Comparison of ENCODE assay signal across 1 cellular context in the genomic region with DNA sequence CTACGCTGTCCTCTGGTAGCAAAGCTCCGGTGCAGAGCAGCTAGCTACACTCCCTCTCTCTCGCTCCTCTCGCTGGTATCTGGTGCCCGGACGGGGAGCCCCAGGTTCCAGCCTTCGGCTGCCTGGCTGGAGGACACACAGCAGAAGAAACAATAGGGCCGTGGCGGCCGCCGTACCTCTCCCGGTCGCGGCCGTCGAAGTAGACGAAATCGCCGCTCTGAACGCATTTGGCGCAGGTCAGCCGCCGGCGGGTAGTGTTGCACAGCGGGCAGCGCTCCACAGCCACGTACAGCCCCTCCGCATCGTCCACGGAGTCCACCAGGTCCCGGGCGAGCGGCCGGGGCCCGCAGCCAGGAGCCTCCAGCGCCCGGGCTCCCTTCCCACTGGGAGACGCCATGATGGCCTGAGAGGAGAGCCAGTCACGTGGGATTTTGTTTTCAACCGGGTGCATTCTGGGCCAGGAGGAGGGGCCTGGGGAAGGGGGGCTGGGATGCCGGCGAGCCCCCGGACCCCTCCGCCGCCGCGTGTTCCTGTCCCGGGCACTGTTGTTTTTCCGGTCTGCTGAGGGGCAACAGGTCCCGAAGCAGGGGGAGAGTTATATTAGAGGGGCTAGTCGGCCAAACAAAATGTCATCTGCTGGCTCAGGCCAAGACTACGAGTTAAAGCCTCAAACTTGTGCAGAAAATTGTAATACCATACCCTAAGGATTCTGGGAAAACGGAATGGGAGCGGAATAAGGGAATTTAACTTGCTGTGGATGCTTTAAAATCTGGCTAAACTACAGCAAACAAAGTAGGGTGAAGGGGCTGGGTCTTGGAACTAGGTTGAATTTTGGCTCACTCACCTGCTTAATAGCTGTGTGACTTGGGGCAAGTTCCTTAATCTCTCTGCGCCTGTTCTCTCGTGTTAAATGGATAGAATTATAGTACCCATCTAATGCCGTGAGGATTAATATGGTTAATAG.
TF ChIP-seq lines count a peak whose summit lies in the region.

A gene with protein sequence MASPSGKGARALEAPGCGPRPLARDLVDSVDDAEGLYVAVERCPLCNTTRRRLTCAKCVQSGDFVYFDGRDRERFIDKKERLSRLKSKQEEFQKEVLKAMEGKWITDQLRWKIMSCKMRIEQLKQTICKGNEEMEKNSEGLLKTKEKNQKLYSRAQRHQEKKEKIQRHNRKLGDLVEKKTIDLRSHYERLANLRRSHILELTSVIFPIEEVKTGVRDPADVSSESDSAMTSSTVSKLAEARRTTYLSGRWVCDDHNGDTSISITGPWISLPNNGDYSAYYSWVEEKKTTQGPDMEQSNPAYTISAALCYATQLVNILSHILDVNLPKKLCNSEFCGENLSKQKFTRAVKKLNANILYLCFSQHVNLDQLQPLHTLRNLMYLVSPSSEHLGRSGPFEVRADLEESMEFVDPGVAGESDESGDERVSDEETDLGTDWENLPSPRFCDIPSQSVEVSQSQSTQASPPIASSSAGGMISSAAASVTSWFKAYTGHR (minus strand): TSS at position 405 of the 964 bp plus-strand sequence. CDS start 8 bp downstream, at position 397.

TF ChIP-seq in HepG2, 621 proteins besides CTCF, POLR2A, EP300 and RAD21 (continued from another document and continues in another):
- TF ChIP-seq, protein P1, sequence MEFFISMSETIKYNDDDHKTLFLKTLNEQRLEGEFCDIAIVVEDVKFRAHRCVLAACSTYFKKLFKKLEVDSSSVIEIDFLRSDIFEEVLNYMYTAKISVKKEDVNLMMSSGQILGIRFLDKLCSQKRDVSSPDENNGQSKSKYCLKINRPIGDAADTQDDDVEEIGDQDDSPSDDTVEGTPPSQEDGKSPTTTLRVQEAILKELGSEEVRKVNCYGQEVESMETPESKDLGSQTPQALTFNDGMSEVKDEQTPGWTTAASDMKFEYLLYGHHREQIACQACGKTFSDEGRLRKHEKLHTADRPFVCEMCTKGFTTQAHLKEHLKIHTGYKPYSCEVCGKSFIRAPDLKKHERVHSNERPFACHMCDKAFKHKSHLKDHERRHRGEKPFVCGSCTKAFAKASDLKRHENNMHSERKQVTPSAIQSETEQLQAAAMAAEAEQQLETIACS (CRISPR knock-in tag; IDR thresholded peaks at IDR 0.05) = no peak
- TF ChIP-seq MAFF (IDR thresholded peaks at IDR 0.05; ENCODE audit: low read depth, low read length) (no peak), MIER3 (CRISPR knock-in tag; IDR thresholded peaks at IDR 0.05; ENCODE audit: borderline replicate concordance) (no peak), ZNF562 (CRISPR knock-in tag; IDR thresholded peaks at IDR 0.05; ENCODE audit: borderline replicate concordance) (no peak), ZBTB7A (CRISPR knock-in tag; IDR thresholded peaks at IDR 0.05) (0 out of 2 replicates have a peak, but pooled peaks have one; percentile 72), ZNF24 (IDR thresholded peaks at IDR 0.05) (no peak), NKX3-1 (CRISPR knock-in tag; IDR thresholded peaks at IDR 0.05) (no peak), TOPORS (CRISPR knock-in tag; IDR thresholded peaks at IDR 0.05) (0 out of 2 replicates have a peak, but pooled peaks have one; percentile 48), HNRNPH1 (optimal IDR thresholded peaks at IDR 0.05; ENCODE audit: low read depth, low read length) (no peak), AHR (CRISPR knock-in tag; IDR thresholded peaks at IDR 0.05) (no peak; the same call in 1 of the 2 replicates), GZF1 (CRISPR knock-in tag; IDR thresholded peaks at IDR 0.05) (no peak), ZNF143 (CRISPR knock-in tag; IDR thresholded peaks at IDR 0.05) (peak; percentile 91), MTF1 (CRISPR knock-in tag; IDR thresholded peaks at IDR 0.05) (0 out of 2 replicates have a peak, but pooled peaks have one; percentile 50), ZFYVE20 (CRISPR knock-in tag; IDR thresholded peaks at IDR 0.05; ENCODE audit: borderline replicate concordance, low read depth) (no peak), SALL1 (CRISPR knock-in tag; IDR thresholded peaks at IDR 0.05) (peak; percentile 81), SMARCE1 (IDR thresholded peaks at IDR 0.05; ENCODE audit: borderline replicate concordance) (no peak), HNRNPL (IDR thresholded peaks at IDR 0.05; ENCODE audit: low read depth, low read length) (no peak), NCOR1 (IDR thresholded peaks at IDR 0.05; ENCODE audit: borderline replicate concordance, low read length) (no peak), PITX1 (CRISPR knock-in tag; IDR thresholded peaks at IDR 0.05) (no peak), KLF15 (CRISPR knock-in tag; IDR thresholded peaks at IDR 0.05; ENCODE audit: borderline replicate concordance) (peak; percentile 69; the same call in 1 of the 2 replicates), SALL2 (CRISPR knock-in tag; IDR thresholded peaks at IDR 0.05) (peak; percentile 67; the same call in 1 of the 2 replicates), RFX1 (IDR thresholded peaks at IDR 0.05) (no peak), JUND (CRISPR knock-in tag; IDR thresholded peaks at IDR 0.05) (peak; percentile 58; the same call in 1 of the 2 replicates), TMF1 (CRISPR knock-in tag; IDR thresholded peaks at IDR 0.05; ENCODE audit: low read depth) (no peak), ZNF841 (CRISPR knock-in tag; IDR thresholded peaks at IDR 0.05; ENCODE audit: borderline replicate concordance) (no peak), NFE2 (CRISPR knock-in tag; IDR thresholded peaks at IDR 0.05) (no peak), JUNB (CRISPR knock-in tag; IDR thresholded peaks at IDR 0.05; ENCODE audit: borderline replicate concordance) (no peak), KDM4B (CRISPR knock-in tag; IDR thresholded peaks at IDR 0.05) (peak; percentile 74; the same call in 1 of the 2 replicates), SOX6 (IDR thresholded peaks at IDR 0.05) (no peak), SOX6 (CRISPR knock-in tag; IDR thresholded peaks at IDR 0.05) (peak; percentile 56), GTF2F1 (IDR thresholded peaks at IDR 0.05; ENCODE audit: low read length) (no peak), KDM2A (CRISPR knock-in tag; IDR thresholded peaks at IDR 0.05; ENCODE audit: borderline replicate concordance, low read depth) (peak; percentile 85), MXD4 (CRISPR knock-in tag; IDR thresholded peaks at IDR 0.05) (peak; percentile 64; the same call in 1 of the 2 replicates), SMAD9 (CRISPR knock-in tag; IDR thresholded peaks at IDR 0.05) (no peak), NR2F2 (IDR thresholded peaks at IDR 0.05; ENCODE audit: borderline replicate concordance, low read depth) (no peak), NFYC (CRISPR knock-in tag; IDR thresholded peaks at IDR 0.05) (no peak), ZEB1 (IDR thresholded peaks at IDR 0.05; ENCODE audit: insufficient replicate concordance, low read depth) (no peak), ZNF180 (CRISPR knock-in tag; IDR thresholded peaks at IDR 0.05; ENCODE audit: borderline replicate concordance, low read depth) (no peak), ETV6 (CRISPR knock-in tag; conservative IDR thresholded peaks at IDR 0.05) (no peak), ZKSCAN5 (CRISPR knock-in tag; IDR thresholded peaks at IDR 0.05) (no peak), TGIF2 (CRISPR knock-in tag; IDR thresholded peaks at IDR 0.05) (peak; percentile 90), ZNF781 (CRISPR knock-in tag; IDR thresholded peaks at IDR 0.05; ENCODE audit: borderline replicate concordance, not compliant biosample characterization) (no peak), ZNF138 (CRISPR knock-in tag; IDR thresholded peaks at IDR 0.05; ENCODE audit: low read depth) (0 out of 2 replicates have a peak, but pooled peaks have one; percentile 21), ZNF549 (CRISPR knock-in tag; IDR thresholded peaks at IDR 0.05) (no peak), ZNF205 (CRISPR knock-in tag; IDR thresholded peaks at IDR 0.05) (0 out of 2 replicates have a peak, but pooled peaks have one; percentile 19), YEATS2 (CRISPR knock-in tag; IDR thresholded peaks at IDR 0.05; ENCODE audit: borderline replicate concordance) (peak; percentile 87; the same call in 1 of the 2 replicates), CBX5 (CRISPR knock-in tag; IDR thresholded peaks at IDR 0.05; ENCODE audit: borderline replicate concordance) (peak; percentile 51; the same call in 1 of the 2 replicates), RBM22 (optimal IDR thresholded peaks at IDR 0.05; ENCODE audit: low read length) (no peak), DNMT3B (CRISPR knock-in tag; conservative IDR thresholded peaks at IDR 0.05) (no peak), ZSCAN30 (CRISPR knock-in tag; IDR thresholded peaks at IDR 0.05) (no peak)
- TF ChIP-seq, protein P2, sequence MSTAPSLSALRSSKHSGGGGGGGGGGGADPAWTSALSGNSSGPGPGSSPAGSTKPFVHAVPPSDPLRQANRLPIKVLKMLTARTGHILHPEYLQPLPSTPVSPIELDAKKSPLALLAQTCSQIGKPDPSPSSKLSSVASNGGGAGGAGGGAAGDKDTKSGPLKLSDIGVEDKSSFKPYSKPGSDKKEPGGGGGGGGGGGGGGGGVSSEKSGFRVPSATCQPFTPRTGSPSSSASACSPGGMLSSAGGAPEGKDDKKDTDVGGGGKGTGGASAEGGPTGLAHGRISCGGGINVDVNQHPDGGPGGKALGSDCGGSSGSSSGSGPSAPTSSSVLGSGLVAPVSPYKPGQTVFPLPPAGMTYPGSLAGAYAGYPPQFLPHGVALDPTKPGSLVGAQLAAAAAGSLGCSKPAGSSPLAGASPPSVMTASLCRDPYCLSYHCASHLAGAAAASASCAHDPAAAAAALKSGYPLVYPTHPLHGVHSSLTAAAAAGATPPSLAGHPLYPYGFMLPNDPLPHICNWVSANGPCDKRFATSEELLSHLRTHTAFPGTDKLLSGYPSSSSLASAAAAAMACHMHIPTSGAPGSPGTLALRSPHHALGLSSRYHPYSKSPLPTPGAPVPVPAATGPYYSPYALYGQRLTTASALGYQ (CRISPR knock-in tag; IDR thresholded peaks at IDR 0.05) = 0 out of 2 replicates have a peak, but pooled peaks have one; percentile 52
- TF ChIP-seq, protein P3, sequence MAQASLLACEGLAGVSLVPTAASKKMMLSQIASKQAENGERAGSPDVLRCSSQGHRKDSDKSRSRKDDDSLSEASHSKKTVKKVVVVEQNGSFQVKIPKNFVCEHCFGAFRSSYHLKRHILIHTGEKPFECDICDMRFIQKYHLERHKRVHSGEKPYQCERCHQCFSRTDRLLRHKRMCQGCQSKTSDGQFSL (CRISPR knock-in tag; IDR thresholded peaks at IDR 0.05) = peak; percentile 50; the same call in 1 of the 2 replicates
- TF ChIP-seq, protein P4, sequence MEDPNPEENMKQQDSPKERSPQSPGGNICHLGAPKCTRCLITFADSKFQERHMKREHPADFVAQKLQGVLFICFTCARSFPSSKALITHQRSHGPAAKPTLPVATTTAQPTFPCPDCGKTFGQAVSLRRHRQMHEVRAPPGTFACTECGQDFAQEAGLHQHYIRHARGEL (CRISPR knock-in tag; IDR thresholded peaks at IDR 0.05) = no peak
- TF ChIP-seq, protein P5, sequence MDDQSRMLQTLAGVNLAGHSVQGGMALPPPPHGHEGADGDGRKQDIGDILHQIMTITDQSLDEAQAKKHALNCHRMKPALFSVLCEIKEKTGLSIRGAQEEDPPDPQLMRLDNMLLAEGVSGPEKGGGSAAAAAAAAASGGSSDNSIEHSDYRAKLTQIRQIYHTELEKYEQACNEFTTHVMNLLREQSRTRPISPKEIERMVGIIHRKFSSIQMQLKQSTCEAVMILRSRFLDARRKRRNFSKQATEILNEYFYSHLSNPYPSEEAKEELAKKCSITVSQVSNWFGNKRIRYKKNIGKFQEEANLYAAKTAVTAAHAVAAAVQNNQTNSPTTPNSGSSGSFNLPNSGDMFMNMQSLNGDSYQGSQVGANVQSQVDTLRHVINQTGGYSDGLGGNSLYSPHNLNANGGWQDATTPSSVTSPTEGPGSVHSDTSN (CRISPR knock-in tag; IDR thresholded peaks at IDR 0.05; ENCODE audit: borderline replicate concordance) = no peak
- TF ChIP-seq, protein P6, sequence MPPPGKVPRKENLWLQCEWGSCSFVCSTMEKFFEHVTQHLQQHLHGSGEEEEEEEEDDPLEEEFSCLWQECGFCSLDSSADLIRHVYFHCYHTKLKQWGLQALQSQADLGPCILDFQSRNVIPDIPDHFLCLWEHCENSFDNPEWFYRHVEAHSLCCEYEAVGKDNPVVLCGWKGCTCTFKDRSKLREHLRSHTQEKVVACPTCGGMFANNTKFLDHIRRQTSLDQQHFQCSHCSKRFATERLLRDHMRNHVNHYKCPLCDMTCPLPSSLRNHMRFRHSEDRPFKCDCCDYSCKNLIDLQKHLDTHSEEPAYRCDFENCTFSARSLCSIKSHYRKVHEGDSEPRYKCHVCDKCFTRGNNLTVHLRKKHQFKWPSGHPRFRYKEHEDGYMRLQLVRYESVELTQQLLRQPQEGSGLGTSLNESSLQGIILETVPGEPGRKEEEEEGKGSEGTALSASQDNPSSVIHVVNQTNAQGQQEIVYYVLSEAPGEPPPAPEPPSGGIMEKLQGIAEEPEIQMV (CRISPR knock-in tag; IDR thresholded peaks at IDR 0.05; ENCODE audit: low read depth) = peak; percentile 16; the same call in 1 of the 2 replicates
- TF ChIP-seq, protein P7, sequence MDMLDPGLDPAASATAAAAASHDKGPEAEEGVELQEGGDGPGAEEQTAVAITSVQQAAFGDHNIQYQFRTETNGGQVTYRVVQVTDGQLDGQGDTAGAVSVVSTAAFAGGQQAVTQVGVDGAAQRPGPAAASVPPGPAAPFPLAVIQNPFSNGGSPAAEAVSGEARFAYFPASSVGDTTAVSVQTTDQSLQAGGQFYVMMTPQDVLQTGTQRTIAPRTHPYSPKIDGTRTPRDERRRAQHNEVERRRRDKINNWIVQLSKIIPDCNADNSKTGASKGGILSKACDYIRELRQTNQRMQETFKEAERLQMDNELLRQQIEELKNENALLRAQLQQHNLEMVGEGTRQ (IDR thresholded peaks at IDR 0.05; ENCODE audit: low read depth, low read length) = peak; percentile 78
- TF ChIP-seq, protein P7 (CRISPR knock-in tag; IDR thresholded peaks at IDR 0.05; ENCODE audit: borderline replicate concordance) = peak; percentile 97; the same call in 1 of the 2 replicates
- TF ChIP-seq, protein P8, sequence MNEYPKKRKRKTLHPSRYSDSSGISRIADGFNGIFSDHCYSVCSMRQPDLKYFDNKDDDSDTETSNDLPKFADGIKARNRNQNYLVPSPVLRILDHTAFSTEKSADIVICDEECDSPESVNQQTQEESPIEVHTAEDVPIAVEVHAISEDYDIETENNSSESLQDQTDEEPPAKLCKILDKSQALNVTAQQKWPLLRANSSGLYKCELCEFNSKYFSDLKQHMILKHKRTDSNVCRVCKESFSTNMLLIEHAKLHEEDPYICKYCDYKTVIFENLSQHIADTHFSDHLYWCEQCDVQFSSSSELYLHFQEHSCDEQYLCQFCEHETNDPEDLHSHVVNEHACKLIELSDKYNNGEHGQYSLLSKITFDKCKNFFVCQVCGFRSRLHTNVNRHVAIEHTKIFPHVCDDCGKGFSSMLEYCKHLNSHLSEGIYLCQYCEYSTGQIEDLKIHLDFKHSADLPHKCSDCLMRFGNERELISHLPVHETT (CRISPR knock-in tag; conservative IDR thresholded peaks at IDR 0.05) = peak; percentile 85
